In the genomic region with DNA sequence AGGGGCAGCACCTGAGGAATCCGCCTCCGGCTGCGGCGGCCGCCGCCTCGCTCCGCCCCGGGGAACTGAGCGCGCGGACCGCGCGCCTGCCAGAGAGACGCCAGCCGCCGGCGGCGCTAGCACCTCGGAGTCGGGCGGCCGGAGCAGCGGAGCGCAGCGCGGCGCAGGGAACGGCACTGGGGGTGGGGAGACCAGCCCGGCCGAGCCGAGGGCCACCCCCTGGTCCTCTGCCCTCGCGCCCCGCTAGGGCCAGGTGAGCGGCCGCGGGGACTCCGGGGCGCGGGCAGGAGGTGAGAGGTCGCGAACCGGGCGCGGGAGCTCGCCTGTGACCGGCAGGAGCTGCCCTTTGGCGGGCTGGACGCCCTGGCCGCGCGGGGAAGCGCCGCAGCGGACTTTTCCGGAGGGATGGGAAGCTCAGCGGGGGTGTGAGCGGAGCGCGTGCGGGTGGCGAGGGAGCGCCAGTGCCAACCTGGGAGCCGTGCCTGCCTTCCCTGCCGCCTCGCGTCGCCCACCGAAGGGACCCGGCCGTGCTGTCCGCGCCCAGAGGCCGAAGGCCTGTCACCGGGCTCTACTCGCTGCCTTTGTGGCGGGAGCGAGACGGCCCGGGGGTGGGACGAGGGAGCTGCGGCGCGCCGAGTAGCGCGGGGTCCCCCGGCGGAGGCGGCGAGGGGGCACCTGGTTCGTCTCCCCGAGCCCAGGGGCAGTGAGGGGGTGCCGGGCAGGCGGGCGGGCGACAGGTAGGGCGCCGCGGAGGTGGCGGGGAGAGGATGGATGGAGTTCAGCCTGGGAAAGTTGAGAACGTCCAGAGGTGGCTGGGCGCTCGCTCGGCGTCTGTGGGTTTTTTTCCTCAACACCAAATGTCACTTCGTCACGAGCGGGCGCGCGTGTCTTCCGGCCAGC, we compare ENCODE assay signal across 1 cellular context.
TF ChIP-seq lines count a peak whose summit lies in the region.

GREB1L (plus strand) TSS at position 92 of the 900 bp plus-strand sequence. CDS start 141,287 bp downstream, outside the sequence.

TF ChIP-seq in H1, 55 proteins besides CTCF, POLR2A, EP300 and RAD21:
- TF ChIP-seq CBX8 (IDR thresholded peaks at IDR 0.05; ENCODE audit: borderline replicate concordance, low read depth, low read length) (0 out of 2 replicates have a peak, but pooled peaks have one; percentile 2), BRCA1 (IDR thresholded peaks at IDR 0.05; ENCODE audit: low read depth, low read length) (no peak), RNF2 (IDR thresholded peaks at IDR 0.05; ENCODE audit: borderline replicate concordance, low read depth, low read length, missing control alignments, poor library complexity, severe bottlenecking) (peak; percentile 6), HDAC2 (IDR thresholded peaks at IDR 0.05; ENCODE audit: borderline replicate concordance in 1 of 2, low read depth in 2 of 2, low read length in 2 of 2) (peak in 1 of 2 experiments; percentile 82; a peak in 1 of 4 replicates), SIX5 (IDR thresholded peaks at IDR 0.05; ENCODE audit: low read depth, low read length) (no peak), KDM4A (IDR thresholded peaks at IDR 0.05; ENCODE audit: low read depth, low read length, severe bottlenecking) (peak; percentile 96), RBBP5 (IDR thresholded peaks at IDR 0.05; ENCODE audit: borderline replicate concordance, low read depth, low read length) (peak; percentile 52; the same call in 1 of the 2 replicates), EZH2 (IDR thresholded peaks at IDR 0.05; ENCODE audit: low read depth, low read length, severe bottlenecking) (no peak), TBP (IDR thresholded peaks at IDR 0.05; ENCODE audit: low read depth, low read length) (0 out of 2 replicates have a peak, but pooled peaks have one; percentile 8)
- TF ChIP-seq, protein P1, sequence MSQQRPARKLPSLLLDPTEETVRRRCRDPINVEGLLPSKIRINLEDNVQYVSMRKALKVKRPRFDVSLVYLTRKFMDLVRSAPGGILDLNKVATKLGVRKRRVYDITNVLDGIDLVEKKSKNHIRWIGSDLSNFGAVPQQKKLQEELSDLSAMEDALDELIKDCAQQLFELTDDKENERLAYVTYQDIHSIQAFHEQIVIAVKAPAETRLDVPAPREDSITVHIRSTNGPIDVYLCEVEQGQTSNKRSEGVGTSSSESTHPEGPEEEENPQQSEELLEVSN (IDR thresholded peaks at IDR 0.05): peak; percentile 55; the same call in 1 of the 2 replicates
